In genomic region chr12:124466200-124467128, GRCh38 we compare ENCODE assay signal across 8 cellular contexts.
DNase-seq lines count a peak whose midpoint lies in the region; ATAC-seq and TF ChIP-seq lines count a peak whose summit lies in the region.

No MANE protein-coding gene starts in this region.

- H3K4me1 ChIP-seq in right lobe of liver, result no peaks in the 10 kb centered on the region

- peaks cover 0 to 6% (median 2%) of the 10 kb centered on the region in 4 donors for H3K36me3 ChIP-seq in right lobe of liver

- intact Hi-C loops in right lobe of liver (cut with DNase I), result no loop called here

- TF ChIP-seq CTCF in right lobe of liver (IDR thresholded peaks at IDR 0.05) (no peak), WTC11 (IDR thresholded peaks at IDR 0.05) (no peak)

- TF ChIP-seq POLR2A in right lobe of liver (IDR thresholded peaks at IDR 0.05), result no peak

- H3K9me3 Mint-ChIP-seq in stimulated activated effector memory CD8-positive, alpha-beta T cell treated with anti-CD3 and anti-CD28 coated beads, Interleukin-12 subunit alpha, Interleukin-12 subunit beta, amount 100 ng/mL, for 72 hours, result peaks cover 14% of the 10 kb centered on the region
- H3K9me3 Mint-ChIP-seq in WTC11, result peaks cover 18% of the 10 kb centered on the region

- CTCF ChIA-PET in WTC11 (lab: Charles Lee), result no interaction called here

- H3K4me1 Mint-ChIP-seq in stimulated activated effector memory CD8-positive, alpha-beta T cell treated with anti-CD3 and anti-CD28 coated beads, Interleukin-12 subunit alpha, Interleukin-12 subunit beta, amount 100 ng/mL, for 72 hours, result peaks cover 72% of the 10 kb centered on the region
- peaks cover 18% of the 10 kb centered on the region for H3K4me1 Mint-ChIP-seq in WTC11

- H3K27me3 ChIP-seq in right lobe of liver, result no peaks in the 10 kb centered on the region

- 78% methylated on average over 6 of the region's 31 CpGs for WGBS in right lobe of liver (ENCODE audit: insufficient coverage, low coverage, low lambda C conversion rate, missing lambda C conversion rate)

- H3K36me3 Mint-ChIP-seq in stimulated activated effector memory CD8-positive, alpha-beta T cell treated with anti-CD3 and anti-CD28 coated beads, Interleukin-12 subunit alpha, Interleukin-12 subunit beta, amount 100 ng/mL, for 72 hours, result peaks cover 65% of the 10 kb centered on the region
- H3K36me3 Mint-ChIP-seq in WTC11, result peaks cover 53% of the 10 kb centered on the region

- ATAC-seq in GM18517 (IDR thresholded peaks at IDR 0.05; ENCODE audit: unreplicated experiment) (peak; percentile 89), HG02870 (IDR thresholded peaks at IDR 0.05; ENCODE audit: unreplicated experiment) (peak; percentile 95), right lobe of liver (peak; percentile 69 to 83 (median 78)), WTC11 (no peak)
- peak; percentile 98 for ATAC-seq in stimulated activated effector memory CD8-positive, alpha-beta T cell treated with anti-CD3 and anti-CD28 coated beads, Interleukin-12 subunit alpha, Interleukin-12 subunit beta, amount 100 ng/mL, for 72 hours

- no peaks in the 10 kb centered on the region for H3K27me3 Mint-ChIP-seq in WTC11 (ENCODE audit: low read depth)

- H3K4me3 Mint-ChIP-seq in stimulated activated effector memory CD8-positive, alpha-beta T cell treated with anti-CD3 and anti-CD28 coated beads, Interleukin-12 subunit alpha, Interleukin-12 subunit beta, amount 100 ng/mL, for 72 hours, result peak overlapping the region; percentile 76
- no peak overlapping the region for H3K4me3 Mint-ChIP-seq in WTC11

- no peak overlapping the region for H3K4me3 ChIP-seq in right lobe of liver

- H3K9me3 ChIP-seq in right lobe of liver, result no peaks in the 10 kb centered on the region

- POLR2A ChIA-PET in WTC11 (lab: Charles Lee), result no interaction called here

- no peak overlapping the region for H3K27ac ChIP-seq in right lobe of liver

- peak overlapping the region; percentile 88 for H3K27ac Mint-ChIP-seq in stimulated activated effector memory CD8-positive, alpha-beta T cell treated with anti-CD3 and anti-CD28 coated beads, Interleukin-12 subunit alpha, Interleukin-12 subunit beta, amount 100 ng/mL, for 72 hours
- no peak overlapping the region for H3K27ac Mint-ChIP-seq in WTC11

- DNase-seq in RKO (ENCODE audit: low spot score) (peak; percentile 39), right lobe of liver (peak in 1 of 3 donors; percentile 57), WTC11 (ENCODE audit: low spot score) (no peak), retina (no peak)
- peak; percentile 78 to 79 for DNase-seq in activated T-helper 1 cell treated with anti-CD3 and anti-CD28 coated beads, Interleukin-2, amount 50 U/mL, for 16 hours (ENCODE audit: low read depth in 1 of 2, low spot score in 1 of 2)
- DNase-seq in stimulated activated effector memory CD8-positive, alpha-beta T cell treated with anti-CD3 and anti-CD28 coated beads, Interleukin-12 subunit alpha, Interleukin-12 subunit beta, amount 100 ng/mL, for 72 hours (ENCODE audit: low spot score in 2 of 2), result peak; percentile 69 to 91

TF ChIP-seq in WTC11, 78 proteins besides CTCF, POLR2A, EP300 and RAD21:
- TF ChIP-seq FOXP1 (CRISPR knock-in tag; IDR thresholded peaks at IDR 0.05; ENCODE audit: borderline replicate concordance), result no peak
- TF ChIP-seq CDX4 (CRISPR knock-in tag; IDR thresholded peaks at IDR 0.05; ENCODE audit: borderline replicate concordance), result no peak
- TF ChIP-seq GTF2I (CRISPR knock-in tag; conservative IDR thresholded peaks at IDR 0.05), result no peak
- no peak for TF ChIP-seq IRF2 (CRISPR knock-in tag; IDR thresholded peaks at IDR 0.05; ENCODE audit: borderline replicate concordance, low read depth)
- TF ChIP-seq JUN (CRISPR knock-in tag; IDR thresholded peaks at IDR 0.05), result no peak
- no peak for TF ChIP-seq HMGXB4 (CRISPR knock-in tag; IDR thresholded peaks at IDR 0.05)
- TF ChIP-seq SMAD3 (CRISPR knock-in tag; IDR thresholded peaks at IDR 0.05; ENCODE audit: borderline replicate concordance), result no peak
- TF ChIP-seq RORB (CRISPR knock-in tag; IDR thresholded peaks at IDR 0.05), result no peak
- no peak for TF ChIP-seq USF1 (CRISPR knock-in tag; IDR thresholded peaks at IDR 0.05)
- TF ChIP-seq ZNF512 (CRISPR knock-in tag; IDR thresholded peaks at IDR 0.05; ENCODE audit: borderline replicate concordance), result no peak
- TF ChIP-seq ETV6 (CRISPR knock-in tag; IDR thresholded peaks at IDR 0.05), result no peak
- TF ChIP-seq ZNF138 (CRISPR knock-in tag; conservative IDR thresholded peaks at IDR 0.05), result no peak
- no peak for TF ChIP-seq ZNF423 (CRISPR knock-in tag; IDR thresholded peaks at IDR 0.05)
- TF ChIP-seq E2F4 (CRISPR knock-in tag; IDR thresholded peaks at IDR 0.05; ENCODE audit: borderline replicate concordance, low read depth), result no peak
- TF ChIP-seq NR1H2 (CRISPR knock-in tag; IDR thresholded peaks at IDR 0.05), result no peak

Comparison
In these comparisons a context has a peak if more than half of its experiments do, and no peak if none do; other contexts are left out.
1. DNase-seq: peak in RKO (single experiment), activated T-helper 1 cell treated with anti-CD3 and anti-CD28 coated beads, Interleukin-2, amount 50 U/mL, for 16 hours (2 of 2) and stimulated activated effector memory CD8-positive, alpha-beta T cell treated with anti-CD3 and anti-CD28 coated beads, Interleukin-12 subunit alpha, Interleukin-12 subunit beta, amount 100 ng/mL, for 72 hours (2 of 2); none in WTC11 (single experiment) and retina (single experiment).